In the genomic region with DNA sequence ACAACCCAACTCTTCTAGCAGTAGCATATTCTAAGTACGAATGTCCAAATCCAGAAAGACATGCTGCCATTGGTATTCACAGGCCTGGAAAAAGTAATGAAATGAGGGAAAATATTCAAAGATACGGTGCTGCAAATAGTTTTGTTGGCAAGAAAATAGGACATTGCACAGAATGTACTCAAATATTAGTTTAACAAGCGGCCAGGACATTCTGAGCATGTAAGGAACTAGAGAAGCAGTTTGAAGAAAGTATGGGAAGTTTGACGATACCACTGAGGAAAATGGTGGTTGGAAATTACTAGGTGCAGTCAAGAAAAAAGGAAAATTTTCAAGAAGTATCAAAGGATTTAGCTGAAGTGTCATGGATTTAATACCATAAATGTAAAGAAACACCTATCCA, we compare ENCODE assay signal across 25 cellular contexts.
"Had no signal": no experiment of that assay in that cellular context is flagged by ENCODE, and none has a peak within 500 bp of the region (broad histone marks: within the 10 kb centered on the region; RNA-seq: fewer than 3 reads in every experiment).

No MANE protein-coding gene starts in this region.

- H3K27ac ChIP-seq: neutrophil, pancreas, psoas muscle, right lobe of liver, sigmoid colon, stomach, thoracic aorta, thyroid gland, tibial nerve, upper lobe of left lung, vagina had no signal

- ATAC-seq: naive thymus-derived CD8-positive, alpha-beta T cell; natural killer cell treated with Interleukin-12 subunit alpha and Interleukin-12 subunit beta and Interleukin-15 and Interleukin-18, amount 100 ng/mL, for 72 hours; pancreas; psoas muscle; right cardiac atrium; right lobe of liver; stimulated activated effector memory CD8-positive, alpha-beta T cell treated with anti-CD3 and anti-CD28 coated beads, Interleukin-12 subunit alpha, Interleukin-12 subunit beta, amount 100 ng/mL, for 72 hours; stimulated activated naive B cell treated with anti-CD40 and anti-IgM and Interleukin-4, amounts not matched to agents 10 μg/mL and 1 μg/mL and 100 μg/mL, for 72 hours had no signal

- H3K36me3 ChIP-seq: neutrophil, pancreas, right lobe of liver, sigmoid colon, stomach, thoracic aorta, thyroid gland, tibial nerve, upper lobe of left lung, vagina had no signal

- H3K4me3 ChIP-seq: pancreas, psoas muscle, right lobe of liver, sigmoid colon, stomach, thoracic aorta, thyroid gland, tibial nerve, upper lobe of left lung, vagina had no signal

- H3K4me1 ChIP-seq: pancreas, psoas muscle, right lobe of liver, sigmoid colon, stomach, thyroid gland, tibial nerve, upper lobe of left lung, vagina had no signal

- DNase-seq: naive thymus-derived CD8-positive, alpha-beta T cell; nephron progenitor cell; nucleus accumbens; pancreas; psoas muscle; right cardiac atrium; right lobe of liver; sigmoid colon; small intestine; stimulated activated CD4-positive, alpha-beta T cell treated with anti-CD3 and anti-CD28 coated beads, Interleukin-15, amount 100 ng/mL, for 24 hours; stimulated activated CD4-positive, alpha-beta T cell treated with anti-CD3 and anti-CD28 coated beads, Interleukin-2, amount 100 ng/mL, for 24 hours; stimulated activated CD4-positive, alpha-beta T cell treated with anti-CD3 and anti-CD28 coated beads, Interleukin-2, amount 100 ng/mL, for 48 hours; stimulated activated CD4-positive, alpha-beta T cell treated with anti-CD3 and anti-CD28 coated beads, Interleukin-4, amount 100 ng/mL, for 24 hours; stimulated activated naive B cell treated with anti-CD40 and anti-IgM and Interleukin-4, amounts not matched to agents 10 μg/mL and 1 μg/mL and 100 μg/mL, for 72 hours; stimulated activated naive CD4-positive, alpha-beta T cell treated with Interleukin-2 at 50 U/mL for 16 hours; stomach; thyroid gland; trophoblast cell; upper lobe of left lung had no signal

- H3K27me3 ChIP-seq: neutrophil, pancreas, right lobe of liver, sigmoid colon, stomach, thyroid gland, tibial nerve, upper lobe of left lung, vagina had no signal

- H3K9me3 ChIP-seq: neutrophil, pancreas, psoas muscle, right lobe of liver, sigmoid colon, stomach, thoracic aorta, thyroid gland, tibial nerve, upper lobe of left lung, vagina had no signal
